24 cellular contexts compared by ENCODE assay signal in genomic region chr11:44258839-44259420, GRCh38. TPM values are rescaled to one million over a fixed set of nuclear protein-coding genes. Genes with fewer than 3 reads are reported as not detected.
"Had no signal": no experiment of that assay in that cellular context is flagged by ENCODE, and none has a peak within 500 bp of the region (broad histone marks: within the 10 kb centered on the region; RNA-seq: fewer than 3 reads in every experiment).

No MANE protein-coding gene starts in this region.

- H3K36me3 ChIP-seq: esophagus squamous epithelium, left lung, lower lobe of right lung, ovary, right atrium auricular region, sigmoid colon, tibial nerve had no signal

- H3K9me3 Mint-ChIP-seq: immature natural killer cell; stimulated activated naive CD8-positive, alpha-beta T cell treated with anti-CD3 and anti-CD28 coated beads, Interleukin-15, Interleukin-2, amounts not matched to agents 100 ng/mL and 50 ng/mL, for 24 hours had no signal

- H3K4me1 ChIP-seq: esophagus squamous epithelium, left lung, lower lobe of right lung, testis had no signal

- H3K27me3 ChIP-seq: dorsolateral prefrontal cortex, esophagus squamous epithelium, foreskin keratinocyte, left lung, ovary, right atrium auricular region, testis, tibial nerve had no signal

- H3K27ac Mint-ChIP-seq: nephron progenitor cell; stimulated activated naive CD8-positive, alpha-beta T cell treated with anti-CD3 and anti-CD28 coated beads, Interleukin-15, Interleukin-2, amounts not matched to agents 100 ng/mL and 50 ng/mL, for 24 hours had no signal

- H3K27me3 Mint-ChIP-seq: stimulated activated naive CD8-positive, alpha-beta T cell treated with anti-CD3 and anti-CD28 coated beads, Interleukin-15, Interleukin-2, amounts not matched to agents 100 ng/mL and 50 ng/mL, for 24 hours had no signal

- H3K9me3 ChIP-seq: esophagus squamous epithelium, left lung, lower lobe of right lung, ovary, right atrium auricular region, sigmoid colon, testis, tibial nerve had no signal

- H3K4me3 ChIP-seq: dorsolateral prefrontal cortex, esophagus squamous epithelium, left lung, lower lobe of right lung, ovary, right atrium auricular region, sigmoid colon, testis, tibial nerve had no signal

- ATAC-seq: foreskin keratinocyte, left lung had no signal

- H3K36me3 Mint-ChIP-seq: immature natural killer cell, naive B cell had no signal

- DNase-seq: central memory CD4-positive, alpha-beta T cell; cortex of kidney; dorsolateral prefrontal cortex; effector memory CD4-positive, alpha-beta T cell; esophagus squamous epithelium; foreskin keratinocyte; immature natural killer cell; left lung; lower lobe of right lung; midbrain; naive B cell; nephron progenitor cell; ovary; sigmoid colon; small intestine; stimulated activated CD4-positive, alpha-beta T cell treated with anti-CD3 and anti-CD28 coated beads, Interleukin-12 subunit alpha, Interleukin-12 subunit beta, amount 100 ng/mL, for 4 hours; testis had no signal

- H3K27ac ChIP-seq: dorsolateral prefrontal cortex, epithelial cell of prostate, esophagus squamous epithelium, foreskin keratinocyte, left lung, lower lobe of right lung, ovary, right atrium auricular region, sigmoid colon, testis, tibial nerve had no signal

- H3K4me3 Mint-ChIP-seq: nephron progenitor cell; stimulated activated naive CD8-positive, alpha-beta T cell treated with anti-CD3 and anti-CD28 coated beads, Interleukin-15, Interleukin-2, amounts not matched to agents 100 ng/mL and 50 ng/mL, for 24 hours had no signal

RNA-seq across cellular contexts. Expression of gene ALX4, which starts 51.0 kb away (rescaled TPM):
- total RNA-seq: esophagus squamous epithelium, foreskin keratinocyte, left lung, lower lobe of right lung, posterior vena cava, sigmoid colon, ureter had no signal
- polyA plus RNA-seq: foreskin keratinocyte, immature natural killer cell, keratinocyte, sigmoid colon, small intestine had no signal
